21 cellular contexts compared by ENCODE assay signal in the genomic region with DNA sequence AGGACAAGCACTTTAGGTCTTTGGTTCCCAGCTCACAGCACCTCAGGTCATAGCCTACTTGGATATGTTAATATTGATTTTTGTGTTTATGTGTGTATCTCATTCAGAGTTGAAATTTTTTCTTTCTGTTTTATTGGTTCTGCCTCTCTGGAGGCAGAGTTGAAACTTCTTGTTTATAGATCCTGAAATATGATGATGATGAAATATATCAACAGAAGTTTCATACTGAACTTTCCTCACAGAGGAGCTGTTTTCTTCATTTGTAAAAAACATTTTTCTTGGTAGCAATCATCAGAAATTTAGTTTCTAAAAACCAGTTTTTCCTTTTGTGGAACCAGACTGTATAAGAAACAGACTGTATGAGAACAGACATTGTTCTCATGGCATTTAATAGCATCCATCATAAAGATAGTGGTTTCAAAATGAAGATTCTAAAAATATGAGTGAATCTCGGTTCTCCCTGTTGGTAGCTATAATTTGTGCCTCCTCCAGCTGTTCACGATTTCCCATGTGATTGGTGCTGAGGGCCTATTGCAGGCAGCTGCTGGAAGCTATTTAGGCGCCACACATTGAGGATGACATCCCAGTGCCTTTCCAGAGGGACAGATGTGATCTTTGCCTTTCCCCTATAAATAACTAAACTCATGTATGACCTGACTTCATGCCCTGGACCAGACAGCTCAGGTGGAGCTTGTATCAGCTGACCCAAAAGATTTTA. TPM values are rescaled to one million over a fixed set of nuclear protein-coding genes. Genes with fewer than 3 reads are reported as not detected.
"Had no signal": no experiment of that assay in that cellular context is flagged by ENCODE, and none has a peak within 500 bp of the region (broad histone marks: within the 10 kb centered on the region; RNA-seq: fewer than 3 reads in every experiment).

No MANE protein-coding gene starts in this region.

- H3K27me3 ChIP-seq: adrenal gland, right atrium auricular region, suprapubic skin, upper lobe of left lung had no signal

- H3K4me1 Mint-ChIP-seq: activated CD8-positive, alpha-beta memory T cell treated with anti-CD3 and anti-CD28 coated beads, Interleukin-2, amount 10 ng/mL, durations not matched to agents 7 days and 5 days; memory B cell; natural killer cell had no signal

- ATAC-seq: activated CD8-positive, alpha-beta memory T cell treated with anti-CD3 and anti-CD28 coated beads, Interleukin-2, amount 10 ng/mL, durations not matched to agents 7 days and 5 days; mucosa of descending colon; natural killer cell had no signal

- H3K27me3 Mint-ChIP-seq: activated CD4-positive, alpha-beta memory T cell treated with anti-CD3 and anti-CD28 coated beads for 36 hours; activated CD8-positive, alpha-beta memory T cell treated with anti-CD3 and anti-CD28 coated beads, Interleukin-2, amount 10 ng/mL, durations not matched to agents 7 days and 5 days had no signal

- H3K36me3 Mint-ChIP-seq: activated CD4-positive, alpha-beta memory T cell treated with anti-CD3 and anti-CD28 coated beads for 36 hours; memory B cell; natural killer cell had no signal

- H3K4me3 ChIP-seq: adrenal gland, left ventricle myocardium inferior, mucosa of descending colon, right atrium auricular region, suprapubic skin, upper lobe of left lung had no signal

- DNase-seq: activated CD4-positive, alpha-beta memory T cell treated with anti-CD3 and anti-CD28 coated beads for 36 hours; activated CD8-positive, alpha-beta memory T cell treated with anti-CD3 and anti-CD28 coated beads, Interleukin-2, amount 10 ng/mL, durations not matched to agents 7 days and 5 days; activated naive CD4-positive, alpha-beta T cell treated with anti-CD3 and anti-CD28 coated beads for 36 hours; activated T-cell treated with anti-CD3 and anti-CD28 coated beads, Interleukin-2, amount 50 U/mL, for 1 hour; adrenal gland; erythroblast; left ventricle myocardium inferior; mucosa of descending colon; natural killer cell; small intestine; stimulated activated CD4-positive, alpha-beta T cell treated with anti-CD3 and anti-CD28 coated beads, Interleukin-4, amount 100 ng/mL, for 24 hours; stimulated activated naive CD4-positive, alpha-beta T cell treated with Interleukin-2 at 50 U/mL for 16 hours; T-helper 1 cell; WERI-Rb-1 had no signal

- H3K9me3 Mint-ChIP-seq: activated CD4-positive, alpha-beta memory T cell treated with anti-CD3 and anti-CD28 coated beads for 36 hours; activated naive CD4-positive, alpha-beta T cell treated with anti-CD3 and anti-CD28 coated beads for 36 hours; activated T-helper 2 cell treated with anti-CD3 and anti-CD28 coated beads, Interferon-gamma antibody, Interleukin-2, Interleukin-4, amounts not matched to agents 10 μg/mL and 5 μg/mL and 100 μg/mL, durations not matched to agents 14 hours and 24 hours and 36 hours; memory B cell; natural killer cell had no signal

- H3K9me3 ChIP-seq: adrenal gland, left ventricle myocardium inferior, mucosa of descending colon, right atrium auricular region, suprapubic skin, upper lobe of left lung had no signal

- H3K4me3 Mint-ChIP-seq: activated CD4-positive, alpha-beta memory T cell treated with anti-CD3 and anti-CD28 coated beads for 36 hours; activated CD8-positive, alpha-beta memory T cell treated with anti-CD3 and anti-CD28 coated beads, Interleukin-2, amount 10 ng/mL, durations not matched to agents 7 days and 5 days; activated naive CD4-positive, alpha-beta T cell treated with anti-CD3 and anti-CD28 coated beads for 36 hours; memory B cell; natural killer cell had no signal

- H3K4me1 ChIP-seq: adrenal gland, right atrium auricular region had no signal

- H3K27ac Mint-ChIP-seq: activated CD4-positive, alpha-beta memory T cell treated with anti-CD3 and anti-CD28 coated beads for 36 hours; activated CD8-positive, alpha-beta memory T cell treated with anti-CD3 and anti-CD28 coated beads, Interleukin-2, amount 10 ng/mL, durations not matched to agents 7 days and 5 days; activated naive CD4-positive, alpha-beta T cell treated with anti-CD3 and anti-CD28 coated beads for 36 hours; activated T-helper 2 cell treated with anti-CD3 and anti-CD28 coated beads, Interferon-gamma antibody, Interleukin-2, Interleukin-4, amounts not matched to agents 10 μg/mL and 5 μg/mL and 100 μg/mL, durations not matched to agents 14 hours and 24 hours and 36 hours; memory B cell; natural killer cell had no signal

RNA-seq across cellular contexts. Expression of a gene that starts 39.5 kb away (rescaled TPM):
- total RNA-seq: activated CD8-positive, alpha-beta memory T cell treated with anti-CD3 and anti-CD28 coated beads, Interleukin-2, amount 10 ng/mL, durations not matched to agents 7 days and 5 days; cardiac septum; kidney epithelial cell; left ventricle myocardium inferior; natural killer cell; right atrium auricular region had no signal

RNA-seq across cellular contexts. Expression of a gene that starts 48.6 kb away (rescaled TPM):
- total RNA-seq: kidney epithelial cell had no signal
